In the genomic region with DNA sequence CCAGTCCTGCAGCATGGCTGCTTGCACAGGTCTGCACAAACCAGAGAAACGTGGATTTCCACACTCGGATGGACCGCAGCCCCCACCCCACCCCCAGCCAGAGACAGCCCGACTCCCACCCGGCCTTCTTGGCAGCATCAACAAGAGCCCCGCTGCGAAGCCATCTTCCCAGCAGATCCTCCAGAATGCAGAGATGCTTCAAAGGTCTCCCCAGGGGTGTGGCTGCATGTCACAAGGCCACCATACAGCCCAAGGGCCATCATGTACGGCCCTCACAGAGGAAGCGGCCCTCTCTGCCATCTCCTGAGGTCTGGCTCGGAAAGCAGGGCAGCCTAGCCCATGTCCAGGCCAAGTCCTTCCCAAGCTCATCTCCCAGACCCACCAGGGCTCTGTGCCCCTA, we compare ENCODE assay signal across 23 cellular contexts. TPM values are rescaled to one million over a fixed set of nuclear protein-coding genes. Genes with fewer than 3 reads are reported as not detected.
DNase-seq lines count a peak whose midpoint lies in the region; ATAC-seq and TF ChIP-seq lines count a peak whose summit lies in the region.
"Had no signal": no experiment of that assay in that cellular context is flagged by ENCODE, and none has a peak within 500 bp of the region (broad histone marks: within the 10 kb centered on the region; RNA-seq: fewer than 3 reads in every experiment).

No MANE protein-coding gene starts in this region.

- peak; percentile 35 for DNase-seq in SK-N-SH
- DNase-seq in mesenchymal stem cell, result no peak
- peak; percentile 52 for DNase-seq in spleen
- DNase-seq in CD1c-positive myeloid dendritic cell (ENCODE audit: extremely low spot score), result no peak
- DNase-seq in AML-193 (lab: John Stamatoyannopoulos, UW), result no peak
- DNase-seq: ACHN; Calu3; CD8-positive, alpha-beta memory T cell; DMS153; GM23248; HCEC 1CT; KG1; NCI-H1105 treated with DMSO at 0.1 percent for 48 hours; NCI-H2081; NCI-H2171 treated with DMSO at 0.1 percent for 48 hours; NCI-H524 treated with DMSO at 0.1 percent for 48 hours; SHP77 treated with DMSO at 0.1 percent for 48 hours had no signal

- H3K9me2 ChIP-seq in SK-N-SH, result no peaks in the 10 kb centered on the region

- intact Hi-C loops in spleen (cut with DNase I; ENCODE audit: low total_unique reads), result no loop called here

- no peak overlapping the region for H3K4me3 ChIP-seq in SK-N-SH (ENCODE audit: low read depth in 2 of 2, low read length in 1 of 2)
- H3K4me3 ChIP-seq in mesenchymal stem cell (ENCODE audit: insufficient read depth in 1 of 2, low read depth in 1 of 2, low read length in 2 of 2), result no peak overlapping the region
- H3K4me3 ChIP-seq in spleen, result no peak overlapping the region
- H3K4me3 ChIP-seq: BLaER1 treated with 17β-estradiol and CSF1 and Interleukin-3, amounts not matched to agents 10 nM and 100 nM; GM23248; SK-N-MC had no signal

- no peak for TF ChIP-seq CTCF in SK-N-SH (IDR thresholded peaks at IDR 0.05)
- no peak for TF ChIP-seq CTCF in spleen (IDR thresholded peaks at IDR 0.05 in 8 of 11, conservative IDR thresholded peaks at IDR 0.05 in 3 of 11)

- 89% methylated on average over 7 of the region's 10 CpGs for WGBS in SK-N-SH (ENCODE audit: low lambda C conversion rate)
- 92% methylated on average over 10 of the region's 10 CpGs for WGBS in mesenchymal stem cell
- 72 to 89% (median 83%) methylated on average over 9 to 10 of the region's 10 CpGs for WGBS in spleen, 5 donors

- no peak overlapping the region for H3K4ac ChIP-seq in mesenchymal stem cell (ENCODE audit: low read depth in 1 of 2, low read length in 2 of 2)

- CTCF ChIA-PET in SK-N-SH (lab: Yijun Ruan, JAX), result interaction anchor here (11.3 kb wide), 1 partner anchor 22 kb away, joined by 117 read pairs; no protein-coding TSS in a partner anchor

- H2BK5ac ChIP-seq in mesenchymal stem cell (ENCODE audit: low read depth, low read length, poor library complexity, severe bottlenecking), result no peak overlapping the region

- ATAC-seq in SK-N-SH treated with all-trans-retinoic acid at 6 μM for 48 hours (no peak), HG03439 (IDR thresholded peaks at IDR 0.05; ENCODE audit: unreplicated experiment) (no peak)

- H4K8ac ChIP-seq in mesenchymal stem cell (ENCODE audit: low read length), result no peak overlapping the region

- H3K4me1 ChIP-seq in SK-N-SH (ENCODE audit: control insufficient read depth in 1 of 2, insufficient read depth in 2 of 2, low read depth in 1 of 2, low read length in 1 of 2), result peaks cover under 1 to 56% of the 10 kb centered on the region in 2 experiments; a peak in 2 of 4 replicates
- peaks cover 11% of the 10 kb centered on the region for H3K4me1 ChIP-seq in mesenchymal stem cell (ENCODE audit: control insufficient read depth, insufficient read depth, low read depth, low read length)
- H3K4me1 ChIP-seq in spleen, result peaks cover 9 to 60% (median 28%) of the 10 kb centered on the region in 6 donors

- TF ChIP-seq EP300 in SK-N-SH (IDR thresholded peaks at IDR 0.05; ENCODE audit: borderline replicate concordance in 1 of 2, low read depth in 1 of 2, low read length in 1 of 2), result no peak

- no peak overlapping the region for H3K14ac ChIP-seq in mesenchymal stem cell (ENCODE audit: low read length in 2 of 2)

- H3K27me3 ChIP-seq in SK-N-SH (ENCODE audit: insufficient read depth), result no peaks in the 10 kb centered on the region
- H3K27me3 ChIP-seq in mesenchymal stem cell (ENCODE audit: control insufficient read depth in 1 of 2, insufficient read depth in 1 of 2, low read length in 2 of 2), result no peaks in the 10 kb centered on the region
- H3K27me3 ChIP-seq in spleen (replicated peaks in 1 of 7), result no peaks in the 10 kb centered on the region
- H3K27me3 ChIP-seq: BLaER1 treated with 17β-estradiol and CSF1 and Interleukin-3, amounts not matched to agents 10 nM and 100 nM had no signal

- H3K18ac ChIP-seq in mesenchymal stem cell (ENCODE audit: low read depth in 1 of 2, low read length in 2 of 2), result no peak overlapping the region

- H4K91ac ChIP-seq in mesenchymal stem cell (ENCODE audit: low read length), result peak overlapping the region; percentile 1

- H3K36me3 ChIP-seq in SK-N-SH (replicated peaks in 1 of 2; ENCODE audit: control insufficient read depth in 1 of 2, insufficient read depth in 2 of 2, low read length in 1 of 2) (peaks cover 0 to 13% of the 10 kb centered on the region in 2 experiments), mesenchymal stem cell (ENCODE audit: control insufficient read depth in 1 of 2, insufficient read depth in 2 of 2, low read depth in 1 of 2, low read length in 2 of 2) (peaks cover 9 to 32% of the 10 kb centered on the region in 2 experiments), spleen (peaks cover 0 to 21% (median 12%) of the 10 kb centered on the region in 6 donors)

- no peak overlapping the region for H2AFZ ChIP-seq in SK-N-SH (ENCODE audit: low read depth)
- H2AFZ ChIP-seq in mesenchymal stem cell (ENCODE audit: low read depth, low read length), result no peak overlapping the region
- H2AFZ ChIP-seq: GM23248 had no signal

- peak overlapping the region in 1 of 2 experiments; percentile 51; a peak in 1 of 4 replicates for H3K27ac ChIP-seq in SK-N-SH (ENCODE audit: low read depth in 2 of 2, low read length in 1 of 2)
- H3K27ac ChIP-seq in cingulate gyrus (ENCODE audit: low read depth, low read length), result peak overlapping the region; percentile 34
- no peak overlapping the region for H3K27ac ChIP-seq in mesenchymal stem cell (ENCODE audit: low read length, poor library complexity, severe bottlenecking)
- no peak overlapping the region for H3K27ac ChIP-seq in spleen
- H3K27ac ChIP-seq: 22Rv1; BLaER1 treated with 17β-estradiol and CSF1 and Interleukin-3, amounts not matched to agents 10 nM and 100 nM; GM23248; SK-N-MC had no signal

- H3K9ac ChIP-seq in SK-N-SH (no peak overlapping the region), mesenchymal stem cell (ENCODE audit: low read length) (no peak overlapping the region)
- H3K9ac ChIP-seq: BLaER1 treated with 17β-estradiol and CSF1 and Interleukin-3, amounts not matched to agents 10 nM and 100 nM; GM23248 had no signal

- POLR2A ChIA-PET in SK-N-SH (lab: Yijun Ruan, JAX), result no interaction called here

- H3K9me3 ChIP-seq in SK-N-SH, result peaks cover 8% of the 10 kb centered on the region; the same call in 1 of the 2 replicates
- H3K9me3 ChIP-seq in mesenchymal stem cell (ENCODE audit: control insufficient read depth, low read length), result peaks cover 8% of the 10 kb centered on the region
- peaks cover 6 to 17% (median 15%) of the 10 kb centered on the region in 8 donors for H3K9me3 ChIP-seq in spleen

- TF ChIP-seq RAD21 in SK-N-SH (IDR thresholded peaks at IDR 0.05; ENCODE audit: low read length), result no peak

- H3K23ac ChIP-seq in mesenchymal stem cell (ENCODE audit: low read length in 2 of 2), result no peak overlapping the region

- H2AK5ac ChIP-seq in mesenchymal stem cell (ENCODE audit: low read length, severe bottlenecking), result no peak overlapping the region

- no peak overlapping the region for H2BK12ac ChIP-seq in mesenchymal stem cell (ENCODE audit: low read length in 2 of 2)

- peaks cover 51% of the 10 kb centered on the region for H4K20me1 ChIP-seq in SK-N-SH (ENCODE audit: insufficient read depth)

- H3F3A ChIP-seq in SK-N-SH (replicated peaks; ENCODE audit: insufficient read depth), result no peaks in the 10 kb centered on the region

- no peak overlapping the region for H2BK15ac ChIP-seq in mesenchymal stem cell (ENCODE audit: low read depth, poor library complexity, severe bottlenecking)

- no peak overlapping the region for H3K4me2 ChIP-seq in SK-N-SH
- no peak overlapping the region for H3K4me2 ChIP-seq in mesenchymal stem cell (ENCODE audit: low read length, poor library complexity, severe bottlenecking)

- no peak overlapping the region for H2BK120ac ChIP-seq in mesenchymal stem cell (ENCODE audit: low read depth, low read length)

- TF ChIP-seq POLR2A in spleen (IDR thresholded peaks at IDR 0.05), result no peak

- H3K79me2 ChIP-seq in SK-N-SH (ENCODE audit: insufficient read depth), result peaks cover 11% of the 10 kb centered on the region

- H3K79me1 ChIP-seq in mesenchymal stem cell (replicated peaks; ENCODE audit: low read length, poor library complexity, severe bottlenecking), result peaks cover 76% of the 10 kb centered on the region

TF ChIP-seq in SK-N-SH, 30 proteins besides CTCF, POLR2A, EP300 and RAD21 (continues in another document):
- TF ChIP-seq SIN3A (IDR thresholded peaks at IDR 0.05; ENCODE audit: borderline replicate concordance, low read depth, low read length), result no peak

TF ChIP-seq in SK-N-SH treated with all-trans-retinoic acid at 6 μM for 48 hours, 23 proteins besides CTCF, POLR2A, EP300 and RAD21 (continues in another document):
- no peak for TF ChIP-seq PPARA (CRISPR knock-in tag; IDR thresholded peaks at IDR 0.05; ENCODE audit: borderline replicate concordance)
- no peak for TF ChIP-seq ZC3H10 (CRISPR knock-in tag; IDR thresholded peaks at IDR 0.05)
- TF ChIP-seq OSR1 (CRISPR knock-in tag; IDR thresholded peaks at IDR 0.05), result no peak
- TF ChIP-seq BACH2 (CRISPR knock-in tag; IDR thresholded peaks at IDR 0.05; ENCODE audit: borderline replicate concordance), result no peak
- TF ChIP-seq CSDC2 (CRISPR knock-in tag; IDR thresholded peaks at IDR 0.05), result no peak
- TF ChIP-seq GLIS3 (CRISPR knock-in tag; IDR thresholded peaks at IDR 0.05), result no peak
- TF ChIP-seq, protein P1, sequence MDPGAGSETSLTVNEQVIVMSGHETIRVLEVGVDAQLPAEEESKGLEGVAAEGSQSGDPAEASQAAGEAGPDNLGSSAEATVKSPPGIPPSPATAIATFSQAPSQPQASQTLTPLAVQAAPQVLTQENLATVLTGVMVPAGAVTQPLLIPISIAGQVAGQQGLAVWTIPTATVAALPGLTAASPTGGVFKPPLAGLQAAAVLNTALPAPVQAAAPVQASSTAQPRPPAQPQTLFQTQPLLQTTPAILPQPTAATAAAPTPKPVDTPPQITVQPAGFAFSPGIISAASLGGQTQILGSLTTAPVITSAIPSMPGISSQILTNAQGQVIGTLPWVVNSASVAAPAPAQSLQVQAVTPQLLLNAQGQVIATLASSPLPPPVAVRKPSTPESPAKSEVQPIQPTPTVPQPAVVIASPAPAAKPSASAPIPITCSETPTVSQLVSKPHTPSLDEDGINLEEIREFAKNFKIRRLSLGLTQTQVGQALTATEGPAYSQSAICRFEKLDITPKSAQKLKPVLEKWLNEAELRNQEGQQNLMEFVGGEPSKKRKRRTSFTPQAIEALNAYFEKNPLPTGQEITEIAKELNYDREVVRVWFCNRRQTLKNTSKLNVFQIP (CRISPR knock-in tag; IDR thresholded peaks at IDR 0.05; ENCODE audit: borderline replicate concordance, low read depth), result no peak

RNA-seq across cellular contexts. Expression of gene DNMT3A, which starts 11.5 kb away (rescaled TPM):
- polyA plus RNA-seq in SK-N-SH (2012; rRNA removed), result 5.5 and 5.6 TPM in 2 replicates
- 2.3 and 2.6 TPM in 2 replicates for polyA plus RNA-seq in SK-N-SH (2012; cell fraction: cytosol; rRNA removed)
- polyA plus RNA-seq in SK-N-SH (2012; cell fraction: nucleus; rRNA removed), result 18.6 and 20.2 TPM in 2 replicates
- polyA plus RNA-seq in mesenchymal stem cell (2013, experiment 1 of 2), result 10.8 TPM
- 10.1 TPM for polyA plus RNA-seq in mesenchymal stem cell (2013, experiment 2 of 2)
- 10 to 100 TPM; 28.4 to 64.6 (median 42.0) TPM for total RNA-seq in spleen
- polyA plus RNA-seq in spleen, result 10 to 100 TPM in 2 of 3 donors, 1 to 10 TPM in 1; 9.0 to 17.1 (median 10.5) TPM

Comparison
In these comparisons a context has a peak if more than half of its experiments do, and no peak if none do; other contexts are left out.
1. DNase-seq: peak in SK-N-SH (single experiment) and spleen (single experiment); none in mesenchymal stem cell (single experiment), CD1c-positive myeloid dendritic cell (single experiment) and AML-193 (0 of 2).